In the genomic region with DNA sequence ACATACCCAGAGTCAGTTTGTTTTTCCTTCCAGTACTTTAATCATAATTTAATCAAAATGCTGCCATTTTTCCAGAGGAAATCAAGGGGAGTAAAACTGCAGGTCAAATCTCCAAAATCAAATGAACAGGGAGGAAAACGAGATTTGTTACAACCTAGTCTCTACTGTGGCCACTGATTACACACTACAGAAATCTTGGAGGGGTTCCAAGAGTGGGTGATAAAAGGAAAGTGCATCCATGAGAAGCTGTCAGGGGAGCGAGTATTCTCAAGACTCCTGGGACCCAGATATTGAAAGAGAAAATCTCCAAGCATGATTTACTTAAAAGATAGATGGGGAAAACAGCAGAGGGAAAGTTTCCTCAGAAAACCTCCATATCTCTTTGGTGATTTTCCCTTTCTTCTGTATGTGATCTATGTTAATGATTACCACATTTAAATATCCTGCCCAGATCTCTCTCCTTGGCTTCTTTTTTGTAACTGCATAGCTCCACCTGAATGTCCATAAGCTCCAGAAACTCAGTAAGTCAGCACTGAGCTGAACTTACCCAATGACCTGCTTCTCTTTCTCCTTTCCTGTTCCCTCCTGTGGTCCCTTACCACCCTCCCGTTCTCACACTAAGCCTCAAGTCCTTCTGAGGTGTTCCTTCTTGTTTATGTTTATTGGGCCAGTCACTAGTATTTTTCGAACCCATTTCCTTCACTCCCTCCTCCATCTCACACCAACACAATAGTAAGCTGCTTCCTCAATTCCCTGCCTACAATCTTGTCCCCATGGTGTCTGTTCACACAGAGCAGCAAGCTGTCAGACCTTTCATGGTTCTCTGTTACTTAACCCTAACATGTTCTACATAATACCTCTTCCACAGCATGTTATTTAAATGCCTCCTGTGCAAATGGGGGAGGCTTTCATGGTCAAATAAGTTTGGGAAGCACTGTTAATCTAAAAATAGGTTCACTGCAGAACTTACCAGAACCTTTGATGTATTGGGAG, we compare ENCODE assay signal across 18 cellular contexts.
DNase-seq lines count a peak whose midpoint lies in the region; ATAC-seq and TF ChIP-seq lines count a peak whose summit lies in the region.
"Had no signal": no experiment of that assay in that cellular context is flagged by ENCODE, and none has a peak within 500 bp of the region (broad histone marks: within the 10 kb centered on the region; RNA-seq: fewer than 3 reads in every experiment).

No MANE protein-coding gene starts in this region.

- H3K4me3 Mint-ChIP-seq in activated CD4-positive, alpha-beta memory T cell treated with anti-CD3 and anti-CD28 coated beads for 36 hours: no peak overlapping the region
- H3K4me3 Mint-ChIP-seq in stimulated activated naive CD8-positive, alpha-beta T cell treated with anti-CD3 and anti-CD28 coated beads, Interleukin-15, amount 100 ng/mL, for 72 hours: no peak overlapping the region
- H3K4me3 Mint-ChIP-seq: neural crest cell had no signal

- peaks cover 12% of the 10 kb centered on the region for H3K9me3 ChIP-seq in BLaER1
- H3K9me3 ChIP-seq in vagina: no peaks in the 10 kb centered on the region
- H3K9me3 ChIP-seq: right atrium auricular region, thyroid gland had no signal

- no peaks in the 10 kb centered on the region for H3K9me3 Mint-ChIP-seq in activated CD4-positive, alpha-beta memory T cell treated with anti-CD3 and anti-CD28 coated beads for 36 hours
- peaks cover 10 to 12% of the 10 kb centered on the region in 2 donors for H3K9me3 Mint-ChIP-seq in stimulated activated naive CD8-positive, alpha-beta T cell treated with anti-CD3 and anti-CD28 coated beads, Interleukin-15, amount 100 ng/mL, for 72 hours
- H3K9me3 Mint-ChIP-seq: neural crest cell had no signal

- H3K4me3 ChIP-seq in BLaER1 (no peak overlapping the region), vagina (no peak overlapping the region)
- H3K4me3 ChIP-seq: right atrium auricular region, thyroid gland had no signal

- CTCF ChIA-PET in activated CD4-positive, alpha-beta memory T cell treated with anti-CD3 and anti-CD28 coated beads for 36 hours (lab: Charles Lee): no interaction called here

- H4K20me1 ChIP-seq in BLaER1: no peaks in the 10 kb centered on the region

- H3K27me3 Mint-ChIP-seq in activated CD4-positive, alpha-beta memory T cell treated with anti-CD3 and anti-CD28 coated beads for 36 hours: no peaks in the 10 kb centered on the region
- no peaks in the 10 kb centered on the region for H3K27me3 Mint-ChIP-seq in stimulated activated naive CD8-positive, alpha-beta T cell treated with anti-CD3 and anti-CD28 coated beads, Interleukin-15, amount 100 ng/mL, for 72 hours

- DNase-seq in ELR (ENCODE audit: low read depth) (peak; percentile 7), iris pigment epithelial cell (ENCODE audit: low read depth) (peak; percentile 29), NCI-H1105 (lab: John Stamatoyannopoulos, UW) (no peak), vagina (ENCODE audit: extremely low spot score in 2 of 2) (no peak), Ammon's horn (ENCODE audit: low spot score) (no peak)
- no peak for DNase-seq in activated CD4-positive, alpha-beta memory T cell treated with anti-CD3 and anti-CD28 coated beads for 36 hours
- DNase-seq in stimulated activated naive CD8-positive, alpha-beta T cell treated with anti-CD3 and anti-CD28 coated beads, Interleukin-15, amount 100 ng/mL, for 72 hours: no peak
- DNase-seq: amniotic stem cell; erythroblast; GF-D8; hypothalamus; MV-4-11; NCI-H345; stimulated activated CD4-positive, alpha-beta T cell treated with anti-CD3 and anti-CD28 coated beads, Interleukin-2, amount 100 ng/mL, for 24 hours; thyroid gland had no signal

- intact Hi-C loops in activated CD4-positive, alpha-beta memory T cell treated with anti-CD3 and anti-CD28 coated beads for 36 hours (cut with micrococcal nuclease): no loop called here
- intact Hi-C loops in vagina (cut with DNase I): no loop called here

- peaks cover 12% of the 10 kb centered on the region for H3K4me1 Mint-ChIP-seq in activated CD4-positive, alpha-beta memory T cell treated with anti-CD3 and anti-CD28 coated beads for 36 hours (ENCODE audit: low read depth)
- no peaks in the 10 kb centered on the region for H3K4me1 Mint-ChIP-seq in stimulated activated naive CD8-positive, alpha-beta T cell treated with anti-CD3 and anti-CD28 coated beads, Interleukin-15, amount 100 ng/mL, for 72 hours
- H3K4me1 Mint-ChIP-seq: neural crest cell had no signal

- no peak for TF ChIP-seq POLR2A in vagina (IDR thresholded peaks at IDR 0.05)

- H3K36me3 Mint-ChIP-seq in activated CD4-positive, alpha-beta memory T cell treated with anti-CD3 and anti-CD28 coated beads for 36 hours: peaks cover 51% of the 10 kb centered on the region

- H3K27ac ChIP-seq in BLaER1: no peak overlapping the region
- H3K27ac ChIP-seq in vagina: no peak overlapping the region
- H3K27ac ChIP-seq: right atrium auricular region, thyroid gland had no signal

- H3K9ac ChIP-seq in BLaER1: no peak overlapping the region

- H3K27me3 ChIP-seq in BLaER1: no peaks in the 10 kb centered on the region
- no peaks in the 10 kb centered on the region for H3K27me3 ChIP-seq in vagina
- H3K27me3 ChIP-seq: right atrium auricular region, thyroid gland had no signal

- TF ChIP-seq CTCF in vagina (IDR thresholded peaks at IDR 0.05): no peak

- POLR2A ChIA-PET in activated CD4-positive, alpha-beta memory T cell treated with anti-CD3 and anti-CD28 coated beads for 36 hours (lab: Charles Lee): no interaction called here

- peaks cover 7% of the 10 kb centered on the region; the same call in 1 of the 2 replicates for H3K4me1 ChIP-seq in BLaER1
- no peaks in the 10 kb centered on the region for H3K4me1 ChIP-seq in vagina
- H3K4me1 ChIP-seq: thyroid gland had no signal

- peak overlapping the region; percentile 20 for H3K27ac Mint-ChIP-seq in activated CD4-positive, alpha-beta memory T cell treated with anti-CD3 and anti-CD28 coated beads for 36 hours
- H3K27ac Mint-ChIP-seq in stimulated activated naive CD8-positive, alpha-beta T cell treated with anti-CD3 and anti-CD28 coated beads, Interleukin-15, amount 100 ng/mL, for 72 hours: peak overlapping the region in 1 of 2 donors; percentile 83

- no peak for ATAC-seq in stimulated activated naive CD8-positive, alpha-beta T cell treated with anti-CD3 and anti-CD28 coated beads, Interleukin-15, amount 100 ng/mL, for 72 hours

- H3K4me2 ChIP-seq in BLaER1: 0 out of 2 replicates have a peak overlapping the region, but pooled peaks have one; percentile 1

- H3K36me3 ChIP-seq in BLaER1 (peaks cover 25% of the 10 kb centered on the region), vagina (peaks cover 0 to 20% of the 10 kb centered on the region in 2 donors)

Comparison
In these comparisons a context has a peak if more than half of its experiments do, and no peak if none do; other contexts are left out.
1. DNase-seq: peak in ELR (single experiment) and iris pigment epithelial cell (single experiment); none in activated CD4-positive, alpha-beta memory T cell treated with anti-CD3 and anti-CD28 coated beads for 36 hours (single experiment), NCI-H1105 (single experiment), vagina (0 of 2), stimulated activated naive CD8-positive, alpha-beta T cell treated with anti-CD3 and anti-CD28 coated beads, Interleukin-15, amount 100 ng/mL, for 72 hours (0 of 2) and Ammon's horn (single experiment).